11 cellular contexts compared by ENCODE assay signal in the genomic region with DNA sequence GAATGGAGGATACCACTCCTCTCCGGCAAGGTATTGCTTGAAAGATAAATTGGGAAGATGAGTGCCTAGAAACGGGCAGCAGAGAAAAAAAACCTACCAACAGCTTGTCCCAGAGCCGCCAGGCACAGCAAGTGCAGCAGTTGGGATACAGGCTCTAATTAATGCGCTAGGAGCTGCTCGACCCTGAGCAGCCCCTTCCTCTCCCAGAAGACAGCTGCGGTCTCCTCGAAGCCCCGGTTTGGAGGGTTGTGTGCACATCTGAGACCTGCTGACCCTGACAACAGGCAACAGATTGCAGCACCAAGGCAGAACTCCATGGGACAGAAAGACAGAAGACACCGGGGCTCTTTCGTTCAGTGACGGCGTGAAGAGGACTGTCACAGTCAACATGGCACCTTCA.
DNase-seq lines count a peak whose midpoint lies in the region; ATAC-seq and TF ChIP-seq lines count a peak whose summit lies in the region.
"Had no signal": no experiment of that assay in that cellular context is flagged by ENCODE, and none has a peak within 500 bp of the region (broad histone marks: within the 10 kb centered on the region; RNA-seq: fewer than 3 reads in every experiment).

No MANE protein-coding gene starts in this region.

- H3K27me3 ChIP-seq in mononuclear cell (ENCODE audit: insufficient read depth, low read length): no peaks in the 10 kb centered on the region
- no peaks in the 10 kb centered on the region for H3K27me3 ChIP-seq in transverse colon

- no peak for TF ChIP-seq POLR2A in transverse colon (IDR thresholded peaks at IDR 0.05)

- in situ Hi-C loops in transverse colon (cut with MboI; ENCODE audit: low pct_ligation_motif_present in 1 of 4, low pct_unique_long_range_greater_than_20kb in 1 of 4, low sequenced_read_pairs in 3 of 4): no loop called here

- no peak for TF ChIP-seq CTCF in chondrocyte (IDR thresholded peaks at IDR 0.05)
- TF ChIP-seq CTCF in transverse colon (IDR thresholded peaks at IDR 0.05): no peak
- TF ChIP-seq CTCF in GM20000 (IDR thresholded peaks at IDR 0.05; ENCODE audit: extremely low read depth, missing control alignments): no peak

- intact Hi-C loops in transverse colon (cut with DNase I; ENCODE audit: low total_unique reads): no loop called here

- H3K4me3 ChIP-seq in mononuclear cell (ENCODE audit: low read length): peak overlapping the region; percentile 40
- H3K4me3 ChIP-seq in transverse colon: peak overlapping the region in 3 of 4 donors; percentile 3 to 26 (median 9)

- H3K27me3 Mint-ChIP-seq in activated T-cell treated with anti-CD3 and anti-CD28 coated beads, Interleukin-2, amount 50 U/mL, for 24 hours: peaks cover 58% of the 10 kb centered on the region
- H3K27me3 Mint-ChIP-seq in chondrocyte (ENCODE audit: low read depth): no peaks in the 10 kb centered on the region

- H3K4me1 ChIP-seq in mononuclear cell (ENCODE audit: insufficient read depth, low read length) (peaks cover 49% of the 10 kb centered on the region), transverse colon (peaks cover 0 to 13% (median 0%) of the 10 kb centered on the region in 4 donors)

- no peaks in the 10 kb centered on the region for H3K9me3 ChIP-seq in mononuclear cell (ENCODE audit: low read depth, low read length)
- H3K9me3 ChIP-seq in transverse colon: no peaks in the 10 kb centered on the region

- 60% methylated on average over 12 of the region's 12 CpGs; no CpG with 5 or more reads in 1 of the 2 donors for WGBS in transverse colon (ENCODE audit: low coverage in 1 of 2), 2 donors

- H3K4me1 Mint-ChIP-seq in activated T-cell treated with anti-CD3 and anti-CD28 coated beads, Interleukin-2, amount 50 U/mL, for 24 hours (ENCODE audit: low read depth): peaks cover 14% of the 10 kb centered on the region
- H3K4me1 Mint-ChIP-seq in chondrocyte (ENCODE audit: low read depth): peaks cover 47% of the 10 kb centered on the region

- peak overlapping the region; percentile 50 to 71 (median 62) for H3K27ac ChIP-seq in transverse colon
- H3K27ac ChIP-seq: C4-2B had no signal

- no peak for ATAC-seq in GM21576 (IDR thresholded peaks at IDR 0.05; ENCODE audit: unreplicated experiment)

- H3K4me3 Mint-ChIP-seq in activated T-cell treated with anti-CD3 and anti-CD28 coated beads, Interleukin-2, amount 50 U/mL, for 24 hours: peak overlapping the region; percentile 43
- H3K4me3 Mint-ChIP-seq in chondrocyte (ENCODE audit: unreplicated experiment): peak overlapping the region; percentile 1
- H3K4me3 Mint-ChIP-seq: endodermal cell had no signal

- H3K27ac Mint-ChIP-seq in activated T-cell treated with anti-CD3 and anti-CD28 coated beads, Interleukin-2, amount 50 U/mL, for 24 hours: no peak overlapping the region
- no peak overlapping the region for H3K27ac Mint-ChIP-seq in chondrocyte (ENCODE audit: unreplicated experiment)
- H3K27ac Mint-ChIP-seq: endodermal cell had no signal

- no peak for TF ChIP-seq EP300 in transverse colon (IDR thresholded peaks at IDR 0.05; ENCODE audit: low read depth)

- no peaks in the 10 kb centered on the region for H3K36me3 Mint-ChIP-seq in activated T-cell treated with anti-CD3 and anti-CD28 coated beads, Interleukin-2, amount 50 U/mL, for 24 hours (ENCODE audit: low read depth)
- no peaks in the 10 kb centered on the region for H3K36me3 Mint-ChIP-seq in chondrocyte (ENCODE audit: low read depth)

- DNase-seq in activated T-cell treated with anti-CD3 and anti-CD28 coated beads, Interleukin-2, amount 50 U/mL, for 24 hours: no peak
- no peak for DNase-seq in activated T-cell treated with anti-CD3 and anti-CD28 coated beads, Interleukin-2, amount 50 U/mL, for 1 hour
- DNase-seq in chondrocyte (ENCODE audit: low spot score) (no peak), transverse colon (no peak), iPS-NIHi7 (ENCODE audit: extremely low spot score) (no peak), GM20000 (ENCODE audit: low spot score) (no peak)
- DNase-seq: activated CD4-positive, alpha-beta T cell treated with anti-CD3 and anti-CD28 coated beads for 48 hours; endodermal cell had no signal

- no peaks in the 10 kb centered on the region for H3K36me3 ChIP-seq in transverse colon

- H3K9me3 Mint-ChIP-seq in activated T-cell treated with anti-CD3 and anti-CD28 coated beads, Interleukin-2, amount 50 U/mL, for 24 hours: no peaks in the 10 kb centered on the region
- H3K9me3 Mint-ChIP-seq in chondrocyte (ENCODE audit: low read depth): no peaks in the 10 kb centered on the region
- H3K9me3 Mint-ChIP-seq: endodermal cell had no signal
